ENCODE assay signal across 17 cellular contexts in the genomic region with DNA sequence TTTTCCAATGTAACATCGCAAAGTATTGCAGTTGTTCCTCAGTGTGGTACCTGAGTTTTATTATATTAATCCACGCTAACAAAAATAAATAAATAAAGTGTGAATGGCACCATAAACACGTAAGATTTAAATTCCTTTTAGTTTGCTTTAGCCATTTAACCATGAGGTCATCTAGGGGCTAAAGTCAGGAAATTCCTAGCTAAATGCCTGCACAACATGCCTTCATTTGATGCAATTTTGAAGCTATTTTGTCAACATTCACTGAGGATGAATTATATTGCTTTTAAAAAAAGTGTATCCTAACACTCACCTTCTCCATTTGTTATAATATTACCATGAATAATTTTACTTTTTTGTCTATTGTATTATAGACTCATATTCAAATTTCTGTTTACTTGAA.
"Had no signal": no experiment of that assay in that cellular context is flagged by ENCODE, and none has a peak within 500 bp of the region (broad histone marks: within the 10 kb centered on the region; RNA-seq: fewer than 3 reads in every experiment).

No MANE protein-coding gene starts in this region.

- H3K4me3 ChIP-seq: dorsolateral prefrontal cortex, esophagus squamous epithelium, gastroesophageal sphincter, lung, smooth muscle cell, upper lobe of left lung, vagina had no signal

- H3K27me3 ChIP-seq: esophagus squamous epithelium, gastroesophageal sphincter, upper lobe of left lung, vagina had no signal

- DNase-seq: cortex of kidney; dorsolateral prefrontal cortex; effector CD8-positive, alpha-beta T cell; esophagus squamous epithelium; foreskin fibroblast; glutamatergic neuron; left ventricle myocardium superior; natural killer cell; right cardiac atrium; stimulated activated CD4-positive, alpha-beta T cell treated with anti-CD3 and anti-CD28 coated beads, Interleukin-2, amount 100 ng/mL, for 48 hours; stimulated activated naive CD4-positive, alpha-beta T cell treated with Interleukin-2 at 50 U/mL for 16 hours; upper lobe of left lung had no signal

- H3K36me3 Mint-ChIP-seq: natural killer cell had no signal

- H3K4me1 ChIP-seq: esophagus squamous epithelium, gastroesophageal sphincter, upper lobe of left lung, vagina had no signal

- H3K4me1 Mint-ChIP-seq: natural killer cell, neural crest cell had no signal

- H3K9me3 ChIP-seq: esophagus squamous epithelium, gastroesophageal sphincter, upper lobe of left lung, vagina had no signal

- H3K36me3 ChIP-seq: esophagus squamous epithelium, gastroesophageal sphincter, upper lobe of left lung, vagina had no signal

- H3K27ac Mint-ChIP-seq: natural killer cell had no signal

- H3K4me3 Mint-ChIP-seq: natural killer cell, neural crest cell had no signal

- H3K27ac ChIP-seq: dorsolateral prefrontal cortex, esophagus squamous epithelium, gastroesophageal sphincter, upper lobe of left lung, vagina had no signal

- H3K9me3 Mint-ChIP-seq: natural killer cell, neural crest cell had no signal

- H3K4me2 ChIP-seq: smooth muscle cell had no signal

- ATAC-seq: gastroesophageal sphincter, left ventricle myocardium superior, natural killer cell, right cardiac atrium had no signal
